ENCODE assay signal across 34 cellular contexts in genomic region chr10:65396997-65397396, GRCh38.
"Had no signal": no experiment of that assay in that cellular context is flagged by ENCODE, and none has a peak within 500 bp of the region (broad histone marks: within the 10 kb centered on the region; RNA-seq: fewer than 3 reads in every experiment).

No MANE protein-coding gene starts in this region.

- H3K4me3 ChIP-seq: ascending aorta, cardiac muscle cell had no signal

- H3K9me3 Mint-ChIP-seq: activated naive CD4-positive, alpha-beta T cell treated with anti-CD3 and anti-CD28 coated beads, Interleukin-2, amount 50 U/mL, for 24 hours; activated naive CD8-positive, alpha-beta T cell treated with anti-CD3 and anti-CD28 coated beads, Interleukin-2, amount 50 U/mL, for 24 hours; WTC11 had no signal

- H3K36me3 Mint-ChIP-seq: activated naive CD4-positive, alpha-beta T cell treated with anti-CD3 and anti-CD28 coated beads, Interleukin-2, amount 10 ng/mL, durations not matched to agents 7 days and 5 days; activated naive CD4-positive, alpha-beta T cell treated with anti-CD3 and anti-CD28 coated beads, Interleukin-2, amount 50 U/mL, for 24 hours; activated naive CD8-positive, alpha-beta T cell; activated naive CD8-positive, alpha-beta T cell treated with anti-CD3 and anti-CD28 coated beads, Interleukin-2, amount 10 ng/mL, durations not matched to agents 7 days and 5 days; brain; WTC11 had no signal

- H3K27ac ChIP-seq: ascending aorta, cardiac muscle cell, WERI-Rb-1 had no signal

- H3K4me3 Mint-ChIP-seq: activated CD4-positive, alpha-beta T cell treated with anti-CD3 and anti-CD28 coated beads for 36 hours; activated CD4-positive, alpha-beta T cell treated with anti-CD3 and anti-CD28 coated beads, Interleukin-2, amount 10 ng/mL, durations not matched to agents 24 days and 14 days; activated CD8-positive, alpha-beta T cell treated with anti-CD3 and anti-CD28 coated beads for 36 hours; activated naive CD4-positive, alpha-beta T cell treated with anti-CD3 and anti-CD28 coated beads, Interleukin-2, amount 10 ng/mL, durations not matched to agents 7 days and 5 days; activated naive CD4-positive, alpha-beta T cell treated with anti-CD3 and anti-CD28 coated beads, Interleukin-2, amount 50 U/mL, for 24 hours; activated naive CD8-positive, alpha-beta T cell; activated naive CD8-positive, alpha-beta T cell treated with anti-CD3 and anti-CD28 coated beads, Interleukin-2, amount 10 ng/mL, durations not matched to agents 7 days and 5 days; activated naive CD8-positive, alpha-beta T cell treated with anti-CD3 and anti-CD28 coated beads, Interleukin-2, amount 50 U/mL, for 24 hours; brain; central memory CD8-positive, alpha-beta T cell; T-helper 1 cell treated with Interleukin-12 subunit alpha and Interleukin-12 subunit beta and Interleukin-4 antibody, amounts not matched to agents 30 μg/mL and 1 μg/mL, for 36 hours; T-helper 2 cell treated with Interferon-gamma antibody and Interleukin-4, amounts not matched to agents 5 μg/mL and 100 μg/mL, for 36 hours; WTC11 had no signal

- H3K4me1 Mint-ChIP-seq: activated CD4-positive, alpha-beta T cell treated with anti-CD3 and anti-CD28 coated beads for 36 hours; activated CD4-positive, alpha-beta T cell treated with anti-CD3 and anti-CD28 coated beads, Interleukin-2, amount 10 ng/mL, durations not matched to agents 24 days and 14 days; activated naive CD4-positive, alpha-beta T cell treated with anti-CD3 and anti-CD28 coated beads, Interleukin-2, amount 10 ng/mL, durations not matched to agents 7 days and 5 days; activated naive CD4-positive, alpha-beta T cell treated with anti-CD3 and anti-CD28 coated beads, Interleukin-2, amount 50 U/mL, for 24 hours; activated naive CD8-positive, alpha-beta T cell treated with anti-CD3 and anti-CD28 coated beads, Interleukin-2, amount 10 ng/mL, durations not matched to agents 7 days and 5 days; activated naive CD8-positive, alpha-beta T cell treated with anti-CD3 and anti-CD28 coated beads, Interleukin-2, amount 50 U/mL, for 24 hours; brain; central memory CD8-positive, alpha-beta T cell; WTC11 had no signal

- H3K27me3 Mint-ChIP-seq: activated CD4-positive, alpha-beta T cell treated with anti-CD3 and anti-CD28 coated beads for 36 hours; activated CD4-positive, alpha-beta T cell treated with anti-CD3 and anti-CD28 coated beads, Interleukin-2, amount 10 ng/mL, durations not matched to agents 24 days and 14 days; activated CD8-positive, alpha-beta T cell treated with anti-CD3 and anti-CD28 coated beads for 36 hours; activated naive CD4-positive, alpha-beta T cell treated with anti-CD3 and anti-CD28 coated beads, Interleukin-2, amount 10 ng/mL, durations not matched to agents 7 days and 5 days; activated naive CD4-positive, alpha-beta T cell treated with anti-CD3 and anti-CD28 coated beads, Interleukin-2, amount 50 U/mL, for 24 hours; activated naive CD8-positive, alpha-beta T cell; activated naive CD8-positive, alpha-beta T cell treated with anti-CD3 and anti-CD28 coated beads, Interleukin-2, amount 10 ng/mL, durations not matched to agents 7 days and 5 days; activated naive CD8-positive, alpha-beta T cell treated with anti-CD3 and anti-CD28 coated beads, Interleukin-2, amount 50 U/mL, for 24 hours; central memory CD8-positive, alpha-beta T cell had no signal

- H3K27ac Mint-ChIP-seq: activated CD4-positive, alpha-beta T cell treated with anti-CD3 and anti-CD28 coated beads for 36 hours; activated CD4-positive, alpha-beta T cell treated with anti-CD3 and anti-CD28 coated beads, Interleukin-2, amount 10 ng/mL, durations not matched to agents 24 days and 14 days; activated CD8-positive, alpha-beta T cell treated with anti-CD3 and anti-CD28 coated beads for 36 hours; activated naive CD4-positive, alpha-beta T cell treated with anti-CD3 and anti-CD28 coated beads, Interleukin-2, amount 10 ng/mL, durations not matched to agents 7 days and 5 days; activated naive CD4-positive, alpha-beta T cell treated with anti-CD3 and anti-CD28 coated beads, Interleukin-2, amount 50 U/mL, for 24 hours; activated naive CD8-positive, alpha-beta T cell; activated naive CD8-positive, alpha-beta T cell treated with anti-CD3 and anti-CD28 coated beads, Interleukin-2, amount 10 ng/mL, durations not matched to agents 7 days and 5 days; activated naive CD8-positive, alpha-beta T cell treated with anti-CD3 and anti-CD28 coated beads, Interleukin-2, amount 50 U/mL, for 24 hours; activated T-helper 2 cell treated with anti-CD3 and anti-CD28 coated beads, Interferon-gamma antibody, Interleukin-2, Interleukin-4, amounts not matched to agents 10 μg/mL and 5 μg/mL and 100 μg/mL, durations not matched to agents 14 hours and 24 hours and 36 hours; brain; T-helper 1 cell treated with Interleukin-12 subunit alpha and Interleukin-12 subunit beta and Interleukin-4 antibody, amounts not matched to agents 30 μg/mL and 1 μg/mL, for 36 hours; T-helper 2 cell treated with Interferon-gamma antibody and Interleukin-4, amounts not matched to agents 5 μg/mL and 100 μg/mL, for 36 hours; WTC11 had no signal

- H3K27me3 ChIP-seq: ascending aorta, cardiac muscle cell had no signal

- H3K36me3 ChIP-seq: ascending aorta, cardiac muscle cell, WERI-Rb-1 had no signal

- ATAC-seq: activated CD4-positive, alpha-beta T cell treated with anti-CD3 and anti-CD28 coated beads for 36 hours; activated CD4-positive, CD25-positive, alpha-beta regulatory T cell treated with anti-CD3 and anti-CD28 coated beads, Interleukin-2, amount 50 U/mL, for 24 hours; activated CD8-positive, alpha-beta T cell treated with anti-CD3 and anti-CD28 coated beads for 36 hours; activated naive CD8-positive, alpha-beta T cell treated with anti-CD3 and anti-CD28 coated beads, Interleukin-2, amount 50 U/mL, for 24 hours; WTC11 had no signal

- H3K9me3 ChIP-seq: ascending aorta had no signal

- H3K4me1 ChIP-seq: ascending aorta had no signal

- DNase-seq: activated CD4-positive, alpha-beta T cell treated with anti-CD3 and anti-CD28 coated beads for 1 hour; activated CD4-positive, alpha-beta T cell treated with anti-CD3 and anti-CD28 coated beads for 36 hours; activated CD4-positive, alpha-beta T cell treated with anti-CD3 and anti-CD28 coated beads, Interleukin-2, amount 10 ng/mL, durations not matched to agents 24 days and 14 days; activated CD4-positive, alpha-beta T cell treated with anti-CD3 and anti-CD28 coated beads, Interleukin-2, amount 50 U/mL, for 48 hours; activated CD4-positive, CD25-positive, alpha-beta regulatory T cell; activated CD8-positive, alpha-beta memory T cell treated with anti-CD3 and anti-CD28 coated beads, Interleukin-2, amount 50 U/mL, for 4 hours; activated CD8-positive, alpha-beta T cell treated with anti-CD3 and anti-CD28 coated beads for 36 hours; activated effector memory CD4-positive, alpha-beta T cell treated with Interleukin-2 at 50 U/mL for 16 hours; activated gamma-delta T cell; activated naive CD4-positive, alpha-beta T cell treated with anti-CD3 and anti-CD28 coated beads, Interleukin-2, amount 10 ng/mL, durations not matched to agents 7 days and 5 days; activated naive CD4-positive, alpha-beta T cell treated with Interleukin-2 at 50 U/mL for 16 hours; activated naive CD8-positive, alpha-beta T cell treated with anti-CD3 and anti-CD28 coated beads, Interleukin-2, amount 10 ng/mL, durations not matched to agents 7 days and 5 days; activated naive CD8-positive, alpha-beta T cell treated with anti-CD3 and anti-CD28 coated beads, Interleukin-2, amount 50 U/mL, for 24 hours; activated T-cell treated with anti-CD3 and anti-CD28 coated beads for 4 hours; activated T-cell treated with anti-CD3 and anti-CD28 coated beads, Interleukin-2, amount 50 U/mL, for 1 hour; activated T-cell treated with anti-CD3 and anti-CD28 coated beads, Interleukin-2, amount 50 U/mL, for 48 hours; amygdala; cerebellar nuclear complex; SW 1271; T-helper 1 cell; T-helper 2 cell; T-helper 9 cell; WERI-Rb-1 had no signal
